ENCODE assay signal across 8 cellular contexts in the genomic region with DNA sequence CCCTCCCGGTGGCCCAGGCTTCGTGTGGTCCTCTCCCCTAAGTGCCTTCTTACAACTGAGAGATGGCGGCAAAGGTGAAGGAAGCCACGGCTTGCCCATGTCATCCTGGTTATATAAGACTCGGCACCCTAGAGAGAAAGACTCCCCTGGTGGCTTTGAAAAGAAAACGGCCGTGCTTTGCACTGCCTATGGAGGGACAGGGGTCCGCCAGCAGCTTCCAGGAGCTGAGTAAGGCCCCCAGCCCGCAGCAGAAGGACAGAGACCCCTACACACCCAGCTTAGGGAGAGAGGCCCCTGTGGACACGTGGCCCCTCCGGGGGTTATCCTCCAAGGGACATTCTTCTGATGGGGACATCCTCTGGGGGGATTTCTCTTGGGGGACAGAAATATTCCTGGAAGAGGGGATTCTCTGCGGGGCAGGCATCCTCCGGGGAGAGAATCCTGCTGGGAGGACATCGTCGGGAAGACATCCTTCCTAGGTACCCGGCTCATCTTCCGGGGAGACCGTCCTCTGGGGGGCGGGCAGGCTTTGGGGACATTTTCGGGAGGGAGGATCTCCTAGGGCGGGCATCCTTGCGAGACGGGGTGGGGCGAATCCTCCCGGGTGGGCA. TPM values are rescaled to one million over a fixed set of nuclear protein-coding genes. Genes with fewer than 3 reads are reported as not detected.
DNase-seq lines count a peak whose midpoint lies in the region; ATAC-seq and TF ChIP-seq lines count a peak whose summit lies in the region.

No MANE protein-coding gene starts in this region.

- no peak overlapping the region for H3K14ac ChIP-seq in mesenchymal stem cell (ENCODE audit: low read length in 2 of 2)

- peak overlapping the region; percentile 70 for H4K8ac ChIP-seq in mesenchymal stem cell (ENCODE audit: low read length)

- ATAC-seq in HG03045 (IDR thresholded peaks at IDR 0.05; ENCODE audit: unreplicated experiment) (peak; percentile 6), HG02840 (IDR thresholded peaks at IDR 0.05; ENCODE audit: low FRiP score, unreplicated experiment) (no peak), HG03095 (IDR thresholded peaks at IDR 0.05; ENCODE audit: unreplicated experiment) (no peak)

- peak overlapping the region; percentile 72 for H3K27ac ChIP-seq in CD4-positive, alpha-beta memory T cell (ENCODE audit: low read depth, low read length)
- H3K27ac ChIP-seq in ascending aorta (peak overlapping the region; percentile 79 to 86), mesenchymal stem cell (ENCODE audit: low read length, poor library complexity, severe bottlenecking) (no peak overlapping the region)

- peak overlapping the region; percentile 95 to 100 (median 97) for H3K27ac Mint-ChIP-seq in CD4-positive, alpha-beta memory T cell

- H3K27me3 Mint-ChIP-seq in CD4-positive, alpha-beta memory T cell, result peaks cover 0 to 1% of the 10 kb centered on the region in 2 donors

- no peak overlapping the region for H3K18ac ChIP-seq in mesenchymal stem cell (ENCODE audit: low read depth in 1 of 2, low read length in 2 of 2)

- H3K36me3 Mint-ChIP-seq in CD4-positive, alpha-beta memory T cell, result peaks cover 14 to 39% of the 10 kb centered on the region in 2 donors

- peaks cover 38% of the 10 kb centered on the region for H3K4me1 ChIP-seq in CD4-positive, alpha-beta memory T cell (ENCODE audit: insufficient read depth, low read length)
- H3K4me1 ChIP-seq in ascending aorta (peaks cover 16 to 37% of the 10 kb centered on the region in 2 donors), mesenchymal stem cell (ENCODE audit: control insufficient read depth, insufficient read depth, low read depth, low read length) (peaks cover 23% of the 10 kb centered on the region)

- H2AFZ ChIP-seq in mesenchymal stem cell (ENCODE audit: low read depth, low read length), result peak overlapping the region; percentile 18

- WGBS in mesenchymal stem cell, result 33% methylated on average over 18 of the region's 25 CpGs

- H3K9me3 Mint-ChIP-seq in CD4-positive, alpha-beta memory T cell, result no peaks in the 10 kb centered on the region

- H3K36me3 ChIP-seq in CD4-positive, alpha-beta memory T cell (ENCODE audit: insufficient read depth, low read length), result peaks cover 25% of the 10 kb centered on the region
- H3K36me3 ChIP-seq in ascending aorta, result peaks cover 16 to 38% of the 10 kb centered on the region in 2 donors
- peaks cover 45 to 49% of the 10 kb centered on the region in 2 experiments for H3K36me3 ChIP-seq in mesenchymal stem cell (ENCODE audit: control insufficient read depth in 1 of 2, insufficient read depth in 2 of 2, low read depth in 1 of 2, low read length in 2 of 2)

- H4K91ac ChIP-seq in mesenchymal stem cell (ENCODE audit: low read length), result peak overlapping the region; percentile 18

- H2BK12ac ChIP-seq in mesenchymal stem cell (ENCODE audit: low read length in 2 of 2), result peak overlapping the region in 1 of 2 experiments; percentile 32

- TF ChIP-seq CTCF in ascending aorta (IDR thresholded peaks at IDR 0.05), result no peak

- DNase-seq in CD4-positive, alpha-beta memory T cell, result peak in 3 of 5 donors; percentile 23 to 63 (median 31)
- DNase-seq in ascending aorta (ENCODE audit: low spot score in 2 of 2) (no peak), mesenchymal stem cell (no peak), dermis blood vessel endothelial cell (no peak)
- no peak for DNase-seq in activated effector memory CD4-positive, alpha-beta T cell treated with anti-CD3 and anti-CD28 coated beads, Interleukin-2, amount 50 U/mL, for 16 hours

- H3K79me1 ChIP-seq in mesenchymal stem cell (replicated peaks; ENCODE audit: low read length, poor library complexity, severe bottlenecking), result peaks cover 22% of the 10 kb centered on the region

- intact Hi-C loops in CD4-positive, alpha-beta memory T cell (cut with micrococcal nuclease), result loop anchor here (1.0 kb wide), 1 partner anchor 10 kb away; no protein-coding TSS in a partner anchor
- intact Hi-C loops in ascending aorta (cut with DNase I), result loop anchor here (1.0 kb wide), 1 partner anchor 10 kb away; no protein-coding TSS in a partner anchor

- peak overlapping the region; percentile 65 to 69 for H3K4me3 ChIP-seq in CD4-positive, alpha-beta memory T cell (ENCODE audit: low read length in 2 of 2)
- peak overlapping the region; percentile 98 for H3K4me3 ChIP-seq in ascending aorta
- H3K4me3 ChIP-seq in mesenchymal stem cell (ENCODE audit: insufficient read depth in 1 of 2, low read depth in 1 of 2, low read length in 2 of 2), result peak overlapping the region; percentile 51 to 70

- no peaks in the 10 kb centered on the region for H3K27me3 ChIP-seq in CD4-positive, alpha-beta memory T cell (ENCODE audit: insufficient read depth, low read length)
- H3K27me3 ChIP-seq in ascending aorta, result no peaks in the 10 kb centered on the region
- H3K27me3 ChIP-seq in mesenchymal stem cell (ENCODE audit: control insufficient read depth in 1 of 2, insufficient read depth in 1 of 2, low read length in 2 of 2), result no peaks in the 10 kb centered on the region

- H3K4me3 Mint-ChIP-seq in CD4-positive, alpha-beta memory T cell, result peak overlapping the region; percentile 90 to 100 (median 94)

- CTCF ChIA-PET in CD4-positive, alpha-beta memory T cell (lab: Charles Lee; ENCODE audit: partially characterized antibody), result interaction anchor here (0.6 to 3.5 kb wide), 3 partner anchors 10 to 56 kb away, joined by 4 to 13 read pairs (median 5); no protein-coding TSS in a partner anchor

- H3K4ac ChIP-seq in mesenchymal stem cell (ENCODE audit: low read depth in 1 of 2, low read length in 2 of 2), result peak overlapping the region in 1 of 2 experiments; percentile 72

- peak overlapping the region; percentile 51 for H3K9ac ChIP-seq in mesenchymal stem cell (ENCODE audit: low read length)

- H3K4me1 Mint-ChIP-seq in CD4-positive, alpha-beta memory T cell, result peaks cover 7 to 47% (median 22%) of the 10 kb centered on the region in 4 donors

- H3K4me2 ChIP-seq in mesenchymal stem cell (ENCODE audit: low read length, poor library complexity, severe bottlenecking), result peak overlapping the region; percentile 56

- H3K9me3 ChIP-seq in CD4-positive, alpha-beta memory T cell (ENCODE audit: control insufficient read depth in 1 of 2, low read length in 2 of 2), result no peaks in the 10 kb centered on the region
- no peaks in the 10 kb centered on the region for H3K9me3 ChIP-seq in ascending aorta
- no peaks in the 10 kb centered on the region for H3K9me3 ChIP-seq in mesenchymal stem cell (ENCODE audit: control insufficient read depth, low read length)

- H2BK15ac ChIP-seq in mesenchymal stem cell (ENCODE audit: low read depth, poor library complexity, severe bottlenecking), result peak overlapping the region; percentile 26

- peak overlapping the region in 1 of 2 experiments; percentile 87 for H3K23ac ChIP-seq in mesenchymal stem cell (ENCODE audit: low read length in 2 of 2)

- POLR2A ChIA-PET in CD4-positive, alpha-beta memory T cell (lab: Charles Lee; ENCODE audit: partially characterized antibody), result interaction anchor here (1.0 to 4.0 kb wide), 8 partner anchors 9 to 161 kb away, joined by 3 to 75 read pairs (median 8); a partner anchor contains a TSS

- H2BK120ac ChIP-seq in mesenchymal stem cell (ENCODE audit: low read depth, low read length), result peak overlapping the region; percentile 29

- no peak overlapping the region for H2BK5ac ChIP-seq in mesenchymal stem cell (ENCODE audit: low read depth, low read length, poor library complexity, severe bottlenecking)

- H2AK5ac ChIP-seq in mesenchymal stem cell (ENCODE audit: low read length, severe bottlenecking), result no peak overlapping the region

RNA-seq across cellular contexts. Expression of a gene that starts 0.5 kb away (rescaled TPM):
- total RNA-seq in CD4-positive, alpha-beta memory T cell, result 10 to 100 TPM; 73.6 to 75.9 TPM
- 10 to 100 TPM; 13.8 to 65.3 TPM for polyA plus RNA-seq in CD4-positive, alpha-beta memory T cell
- total RNA-seq in ascending aorta (77.4 TPM), dermis blood vessel endothelial cell (48.8 and 58.4 TPM in 2 replicates)
- polyA plus RNA-seq in mesenchymal stem cell (2013, experiment 1 of 2), result 28.3 TPM
- polyA plus RNA-seq in mesenchymal stem cell (2013, experiment 2 of 2), result 27.4 TPM

RNA-seq across cellular contexts. Expression of a gene that starts 7.9 kb away (rescaled TPM):
- 10 to 100 TPM in 1 of 2 experiments, 1 to 10 TPM in 1; 9.7 to 11.0 TPM for total RNA-seq in CD4-positive, alpha-beta memory T cell
- polyA plus RNA-seq in CD4-positive, alpha-beta memory T cell, result 10 to 100 TPM in 1 of 2 donors, 1 to 10 TPM in 1; 6.8 to 10.9 TPM
- total RNA-seq in ascending aorta, result 5.7 TPM
- 14.2 TPM for polyA plus RNA-seq in mesenchymal stem cell (2013, experiment 1 of 2)
- polyA plus RNA-seq in mesenchymal stem cell (2013, experiment 2 of 2), result 14.5 TPM
- 18.5 and 19.5 TPM in 2 replicates for total RNA-seq in dermis blood vessel endothelial cell

RNA-seq across cellular contexts. Expression of a gene that starts 12.7 kb away (rescaled TPM):
- not detected for total RNA-seq in CD4-positive, alpha-beta memory T cell
- under 1 TPM in 1 of 2 donors, not detected in 1; 0.41 TPM for polyA plus RNA-seq in CD4-positive, alpha-beta memory T cell
- total RNA-seq in ascending aorta (13.8 TPM), dermis blood vessel endothelial cell (1.3 and 1.9 TPM in 2 replicates)
- polyA plus RNA-seq in mesenchymal stem cell (2013, experiment 1 of 2), result 0.79 TPM
- 0.44 TPM for polyA plus RNA-seq in mesenchymal stem cell (2013, experiment 2 of 2)

RNA-seq across cellular contexts. Expression of a gene that starts 57.5 kb away (rescaled TPM):
- total RNA-seq in CD4-positive, alpha-beta memory T cell, result 10 to 100 TPM in 1 of 2 experiments, 1 to 10 TPM in 1; 9.9 to 10.3 TPM
- 1 to 10 TPM in 1 of 2 donors, under 1 TPM in 1; 0.52 to 2.5 TPM for polyA plus RNA-seq in CD4-positive, alpha-beta memory T cell
- total RNA-seq in ascending aorta (1.1 TPM), dermis blood vessel endothelial cell (14.1 and 14.8 TPM in 2 replicates)
- 6.1 TPM for polyA plus RNA-seq in mesenchymal stem cell (2013, experiment 1 of 2)
- 6.9 TPM for polyA plus RNA-seq in mesenchymal stem cell (2013, experiment 2 of 2)

Comparison
In these comparisons a context has a peak if more than half of its experiments do, and no peak if none do; other contexts are left out.
1. DNase-seq: peak in CD4-positive, alpha-beta memory T cell (3 of 5); none in ascending aorta (0 of 2), mesenchymal stem cell (single experiment), dermis blood vessel endothelial cell (single experiment) and activated effector memory CD4-positive, alpha-beta T cell treated with anti-CD3 and anti-CD28 coated beads, Interleukin-2, amount 50 U/mL, for 16 hours (single experiment).
2. Peak in every context shown above with its lines, with median percentiles within 50 percentile points of each other: H3K4me3 ChIP-seq.